In genomic region chr12:6908141-6908540, GRCh38 we compare ENCODE assay signal across 7 cellular contexts. TPM values are rescaled to one million over a fixed set of nuclear protein-coding genes. Genes with fewer than 3 reads are reported as not detected.
"Had no signal": no experiment of that assay in that cellular context is flagged by ENCODE, and none has a peak within 500 bp of the region (broad histone marks: within the 10 kb centered on the region; RNA-seq: fewer than 3 reads in every experiment).

No MANE protein-coding gene starts in this region.

RNA-seq across cellular contexts. Expression of gene RNU7-1, which starts 35.5 kb away (rescaled TPM):
- total RNA-seq: GM23248, GM23338, H1, H4, H7, H9, HFFc6 had no signal
- polyA plus RNA-seq: GM23248, GM23338, H1 had no signal
